1 cellular context compared by ENCODE assay signal in the genomic region with DNA sequence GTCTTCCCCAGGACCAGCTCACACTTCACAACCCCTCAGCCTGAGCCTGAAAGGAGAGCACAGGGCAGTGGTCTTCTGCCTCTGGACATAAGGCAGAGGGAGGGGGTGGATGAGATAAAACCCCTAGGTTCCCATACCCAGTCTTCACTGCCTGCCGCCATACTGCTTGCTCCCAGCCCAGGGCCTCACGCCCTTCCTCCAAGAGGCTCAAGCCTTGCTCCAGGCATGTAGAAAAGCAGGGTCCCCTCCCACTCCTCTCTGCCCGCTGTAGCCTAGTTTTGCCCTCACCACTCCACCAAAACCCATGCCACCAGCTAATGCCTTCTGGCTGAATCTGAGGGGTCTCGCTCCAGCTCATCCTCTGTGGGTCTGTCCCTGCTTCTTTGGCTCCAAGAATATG.
TF ChIP-seq lines count a peak whose summit lies in the region.

No MANE protein-coding gene starts in this region.

TF ChIP-seq in WTC11, 78 proteins besides CTCF, POLR2A, EP300 and RAD21 (continued from another document):
- TF ChIP-seq SP1 (CRISPR knock-in tag; conservative IDR thresholded peaks at IDR 0.05) (no peak), IRF2 (CRISPR knock-in tag; IDR thresholded peaks at IDR 0.05; ENCODE audit: borderline replicate concordance, low read depth) (no peak), CREB1 (CRISPR knock-in tag; IDR thresholded peaks at IDR 0.05) (no peak), ETV6 (CRISPR knock-in tag; IDR thresholded peaks at IDR 0.05) (no peak), ZNF232 (CRISPR knock-in tag; IDR thresholded peaks at IDR 0.05) (no peak)
